9 cellular contexts compared by ENCODE assay signal in the genomic region with DNA sequence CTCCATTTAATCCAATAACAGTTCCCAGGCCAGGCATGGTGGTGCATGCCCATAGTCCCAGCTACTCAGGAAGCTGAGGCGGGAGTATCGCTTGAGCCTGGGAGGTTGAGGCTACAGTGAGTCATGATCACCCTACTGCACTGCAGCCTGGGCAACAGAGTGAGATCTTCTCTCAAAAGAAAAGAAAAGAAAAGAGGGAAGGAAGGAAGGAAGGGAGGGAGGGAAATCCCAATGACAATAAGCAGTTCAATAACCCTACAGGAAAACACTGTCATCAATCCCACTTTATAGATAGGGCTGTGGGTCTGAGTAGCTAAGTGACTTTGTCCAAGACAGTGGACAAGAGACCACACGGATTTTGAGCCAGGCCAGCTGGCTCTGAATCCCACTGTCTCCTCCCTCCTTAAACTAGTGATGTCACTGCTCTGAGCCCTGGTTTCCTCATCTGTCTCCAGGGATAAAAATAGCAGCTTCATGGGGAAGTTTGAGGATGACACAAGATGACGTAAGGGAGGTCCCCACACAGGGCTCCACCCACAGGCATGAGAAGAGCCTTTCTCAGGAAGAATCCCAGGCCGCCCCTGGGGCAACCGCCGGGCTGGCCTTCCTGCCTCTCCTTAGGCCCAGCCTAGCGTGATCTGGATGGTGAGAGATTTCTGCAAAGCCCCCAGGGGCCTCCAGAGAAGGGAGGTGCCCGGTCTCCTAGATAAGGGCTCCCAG. TPM values are rescaled to one million over a fixed set of nuclear protein-coding genes. Genes with fewer than 3 reads are reported as not detected.
DNase-seq lines count a peak whose midpoint lies in the region; ATAC-seq lines count a peak whose summit lies in the region.
"Had no signal": no experiment of that assay in that cellular context is flagged by ENCODE, and none has a peak within 500 bp of the region (broad histone marks: within the 10 kb centered on the region; RNA-seq: fewer than 3 reads in every experiment).

No MANE protein-coding gene starts in this region.

- no peaks in the 10 kb centered on the region for H3K27me3 Mint-ChIP-seq in activated T-helper 17 cell treated with anti-CD3 and anti-CD28 coated beads, Interleukin-2, amount 50 U/mL, for 72 hours

- H3K4me1 Mint-ChIP-seq in activated T-helper 17 cell treated with anti-CD3 and anti-CD28 coated beads, Interleukin-2, amount 50 U/mL, for 72 hours = peaks cover 16% of the 10 kb centered on the region

- no peaks in the 10 kb centered on the region for H3K36me3 Mint-ChIP-seq in activated T-helper 17 cell treated with anti-CD3 and anti-CD28 coated beads, Interleukin-2, amount 50 U/mL, for 72 hours (ENCODE audit: low read depth)

- peak overlapping the region; percentile 10 for H3K4me3 Mint-ChIP-seq in activated T-helper 17 cell treated with anti-CD3 and anti-CD28 coated beads, Interleukin-2, amount 50 U/mL, for 72 hours

- no peaks in the 10 kb centered on the region for H3K9me3 Mint-ChIP-seq in activated T-helper 17 cell treated with anti-CD3 and anti-CD28 coated beads, Interleukin-2, amount 50 U/mL, for 72 hours

- ATAC-seq in activated T-helper 17 cell treated with anti-CD3 and anti-CD28 coated beads, Interleukin-2, amount 50 U/mL, for 72 hours (replicated peaks) = peak; percentile 66
- ATAC-seq in GM21529 (IDR thresholded peaks at IDR 0.05; ENCODE audit: unreplicated experiment) = no peak
- no peak for ATAC-seq in HG03139 (IDR thresholded peaks at IDR 0.05; ENCODE audit: unreplicated experiment)
- ATAC-seq in HG02678 (IDR thresholded peaks at IDR 0.05; ENCODE audit: unreplicated experiment) = no peak

- peak; percentile 69 for DNase-seq in AG20443 (ENCODE audit: low spot score)
- peak; percentile 89 for DNase-seq in HT1080 (ENCODE audit: low read depth)
- peak; percentile 79 for DNase-seq in hepatic stellate cell (ENCODE audit: low spot score)
- no peak for DNase-seq in NCI-H748 (lab: John Stamatoyannopoulos, UW; ENCODE audit: unreplicated experiment)
- DNase-seq: NCI-H524 treated with DMSO at 0.1 percent for 48 hours had no signal

- no peak overlapping the region for H3K27ac Mint-ChIP-seq in activated T-helper 17 cell treated with anti-CD3 and anti-CD28 coated beads, Interleukin-2, amount 50 U/mL, for 72 hours

RNA-seq across cellular contexts. Expression of a gene that starts 7.2 kb away (rescaled TPM):
- total RNA-seq in HT1080 (2014; rRNA removed; shearing (Covaris generic)) = 91.3 and 92.5 TPM in 2 replicates
- 130 and 145 TPM in 2 replicates for polyA plus RNA-seq in HT1080 (2015; cell fraction: cytosol; rRNA removed)
- polyA plus RNA-seq in HT1080 (2015; cell fraction: nucleus; rRNA removed) = 77.7 and 85.7 TPM in 2 replicates
- 10 to 100 TPM; 13.4 to 20.0 TPM for total RNA-seq in activated T-helper 17 cell treated with anti-CD3 and anti-CD28 coated beads, Interleukin-2, amount 50 U/mL, for 72 hours

RNA-seq across cellular contexts. Expression of a gene that starts 26.4 kb away (rescaled TPM):
- 18.8 and 21.7 TPM in 2 replicates for total RNA-seq in HT1080 (2014; rRNA removed; shearing (Covaris generic))
- 16.3 and 29.9 TPM in 2 replicates for polyA plus RNA-seq in HT1080 (2015; cell fraction: cytosol; rRNA removed)
- 9.4 and 9.9 TPM in 2 replicates for polyA plus RNA-seq in HT1080 (2015; cell fraction: nucleus; rRNA removed)
- total RNA-seq in activated T-helper 17 cell treated with anti-CD3 and anti-CD28 coated beads, Interleukin-2, amount 50 U/mL, for 72 hours = 1 to 10 TPM; 4.3 to 5.2 TPM

RNA-seq across cellular contexts. Expression of a gene that starts 34.8 kb away (rescaled TPM):
- 105 and 122 TPM in 2 replicates for total RNA-seq in HT1080 (2014; rRNA removed; shearing (Covaris generic))
- 132 and 136 TPM in 2 replicates for polyA plus RNA-seq in HT1080 (2015; cell fraction: cytosol; rRNA removed)
- 149 and 182 TPM in 2 replicates for polyA plus RNA-seq in HT1080 (2015; cell fraction: nucleus; rRNA removed)
- 10 to 100 TPM; 81.9 to 84.0 TPM for total RNA-seq in activated T-helper 17 cell treated with anti-CD3 and anti-CD28 coated beads, Interleukin-2, amount 50 U/mL, for 72 hours

RNA-seq across cellular contexts. Expression of a gene that starts 48.0 kb away (rescaled TPM):
- total RNA-seq in HT1080 (2014; rRNA removed; shearing (Covaris generic)) = 8.7 and 13.2 TPM in 2 replicates
- 20.2 and 21.4 TPM in 2 replicates for polyA plus RNA-seq in HT1080 (2015; cell fraction: cytosol; rRNA removed)
- 19.2 and 20.0 TPM in 2 replicates for polyA plus RNA-seq in HT1080 (2015; cell fraction: nucleus; rRNA removed)
- 1 to 10 TPM; 4.0 to 6.5 TPM for total RNA-seq in activated T-helper 17 cell treated with anti-CD3 and anti-CD28 coated beads, Interleukin-2, amount 50 U/mL, for 72 hours
